ENCODE assay signal across 15 cellular contexts in genomic region chr1:156668801-156669637, GRCh38. TPM values are rescaled to one million over a fixed set of nuclear protein-coding genes. Genes with fewer than 3 reads are reported as not detected.
DNase-seq lines count a peak whose midpoint lies in the region; ATAC-seq, FAIRE-seq and TF ChIP-seq lines count a peak whose summit lies in the region.
"Had no signal": no experiment of that assay in that cellular context is flagged by ENCODE, and none has a peak within 500 bp of the region (broad histone marks: within the 10 kb centered on the region; RNA-seq: fewer than 3 reads in every experiment).

No MANE protein-coding gene starts in this region.

- H3K4me1 Mint-ChIP-seq in MCF 10A (ENCODE audit: insufficient read depth, unreplicated experiment): peaks cover 6% of the 10 kb centered on the region
- H3K4me1 Mint-ChIP-seq in neural progenitor cell: peaks cover 91% of the 10 kb centered on the region

- H3K27me3 Mint-ChIP-seq in MCF 10A (ENCODE audit: insufficient read depth, unreplicated experiment): peaks cover 36% of the 10 kb centered on the region
- peaks cover 34% of the 10 kb centered on the region for H3K27me3 Mint-ChIP-seq in neural progenitor cell (ENCODE audit: insufficient read depth, low read depth)

- no peak for ATAC-seq in HG03196 (IDR thresholded peaks at IDR 0.05; ENCODE audit: unreplicated experiment)

- H3K36me3 Mint-ChIP-seq in MCF 10A (ENCODE audit: insufficient read depth, unreplicated experiment) (no peaks in the 10 kb centered on the region), neural progenitor cell (peaks cover 29% of the 10 kb centered on the region)

- FAIRE-seq in endothelial cell of umbilical vein (lab: Jason Lieb, UNC): no peak
- FAIRE-seq: A549 had no signal

- in situ Hi-C loops in GM13977 (cut with MboI; ENCODE audit: low pct_unique_long_range_greater_than_20kb, low sequenced_read_pairs, unreplicated experiment): no loop called here

- H3K4me2 ChIP-seq in endothelial cell of umbilical vein (ENCODE audit: insufficient read depth, low read length) (no peak overlapping the region), neural progenitor cell (peak overlapping the region; percentile 1)
- H3K4me2 ChIP-seq: A549 had no signal

- H3K4me1 ChIP-seq in breast epithelium (peaks cover 18 to 20% of the 10 kb centered on the region in 2 donors), endothelial cell of umbilical vein (ENCODE audit: control insufficient read depth, extremely low read depth, insufficient read depth, low read length) (peaks cover 18% of the 10 kb centered on the region), neural progenitor cell (peaks cover 73% of the 10 kb centered on the region), uterus (peaks cover 9 to 30% of the 10 kb centered on the region in 2 donors)

- peak overlapping the region; percentile 86 to 96 for H3K27ac ChIP-seq in breast epithelium
- H3K27ac ChIP-seq in endothelial cell of umbilical vein (ENCODE audit: insufficient read depth, low read depth, low read length): no peak overlapping the region
- H3K27ac ChIP-seq in neural progenitor cell: peak overlapping the region; percentile 80
- peak overlapping the region; percentile 87 to 89 for H3K27ac ChIP-seq in uterus
- H3K27ac ChIP-seq: A549, SJSA1 had no signal

- H3K27ac Mint-ChIP-seq in MCF 10A (ENCODE audit: low read depth, unreplicated experiment) (no peak overlapping the region), neural progenitor cell (peak overlapping the region; percentile 95)
- H3K27ac Mint-ChIP-seq: stimulated activated naive CD8-positive, alpha-beta T cell treated with anti-CD3 and anti-CD28 coated beads, Interleukin-15, Interleukin-2, amounts not matched to agents 100 ng/mL and 50 ng/mL, for 24 hours had no signal

- no peaks in the 10 kb centered on the region for H3K27me3 ChIP-seq in breast epithelium
- no peaks in the 10 kb centered on the region for H3K27me3 ChIP-seq in endothelial cell of umbilical vein (ENCODE audit: control insufficient read depth in 2 of 2, insufficient read depth in 2 of 2, low read length in 2 of 2)
- H3K27me3 ChIP-seq in neural progenitor cell: no peaks in the 10 kb centered on the region
- H3K27me3 ChIP-seq in uterus: no peaks in the 10 kb centered on the region
- H3K27me3 ChIP-seq: SJSA1 had no signal

- TF ChIP-seq CTCF in breast epithelium (IDR thresholded peaks at IDR 0.05) (no peak), MCF 10A (IDR thresholded peaks at IDR 0.05; ENCODE audit: unreplicated experiment) (no peak), endothelial cell of umbilical vein (IDR thresholded peaks at IDR 0.05; ENCODE audit: extremely low read depth in 1 of 2, insufficient read depth in 1 of 2, low read depth in 1 of 2, low read length in 2 of 2) (no peak), neural progenitor cell (IDR thresholded peaks at IDR 0.05) (no peak), uterus (IDR thresholded peaks at IDR 0.05) (no peak), GM13977 (IDR thresholded peaks at IDR 0.05; ENCODE audit: extremely low read depth, insufficient read depth, missing control alignments) (no peak)

- H2AFZ ChIP-seq in endothelial cell of umbilical vein (ENCODE audit: low read depth, low read length): no peak overlapping the region
- H2AFZ ChIP-seq in neural progenitor cell (replicated peaks): no peak overlapping the region

- BruUV-seq in MCF 10A (replicated peaks; lab: Mats Ljungman, UMichigan): no TSS peak
- TSS peak; percentile 54 for BruUV-seq in endothelial cell of umbilical vein (replicated peaks; lab: Mats Ljungman, UMichigan)

- H3K4me3 ChIP-seq in breast epithelium (no peak overlapping the region), endothelial cell of umbilical vein (replicated peaks in 1 of 3; ENCODE audit: insufficient read depth in 1 of 3, low read depth in 1 of 3, low read length in 3 of 3) (no peak overlapping the region), neural progenitor cell (no peak overlapping the region), uterus (no peak overlapping the region)
- H3K4me3 ChIP-seq: A549, SJSA1 had no signal

- H3K36me3 ChIP-seq in breast epithelium (no peaks in the 10 kb centered on the region), endothelial cell of umbilical vein (ENCODE audit: control insufficient read depth in 2 of 2, extremely low read depth in 1 of 2, insufficient read depth in 2 of 2, low read length in 2 of 2) (peaks cover 0 to 6% of the 10 kb centered on the region in 2 experiments), neural progenitor cell (peaks cover 18% of the 10 kb centered on the region), uterus (no peaks in the 10 kb centered on the region)

- H3K9me1 ChIP-seq in endothelial cell of umbilical vein (replicated peaks; ENCODE audit: control insufficient read depth, extremely low read depth, insufficient read depth, low read length): no peaks in the 10 kb centered on the region

- H3K79me2 ChIP-seq in endothelial cell of umbilical vein (ENCODE audit: control insufficient read depth, insufficient read depth, low read length): peaks cover 3% of the 10 kb centered on the region
- peaks cover 28% of the 10 kb centered on the region for H3K79me2 ChIP-seq in neural progenitor cell (ENCODE audit: low read depth)

- H4K20me1 ChIP-seq in endothelial cell of umbilical vein (replicated peaks; ENCODE audit: control insufficient read depth, extremely low read depth, insufficient read depth, low read length) (no peaks in the 10 kb centered on the region), neural progenitor cell (ENCODE audit: low read depth) (peaks cover 64% of the 10 kb centered on the region)

- H3K9me3 Mint-ChIP-seq in MCF 10A (ENCODE audit: unreplicated experiment) (no peaks in the 10 kb centered on the region), neural progenitor cell (peaks cover 4% of the 10 kb centered on the region)
- H3K9me3 Mint-ChIP-seq: stimulated activated naive CD8-positive, alpha-beta T cell treated with anti-CD3 and anti-CD28 coated beads, Interleukin-15, Interleukin-2, amounts not matched to agents 100 ng/mL and 50 ng/mL, for 24 hours had no signal

- CTCF ChIA-PET in MCF 10A (lab: Yijun Ruan, JAX): interaction anchor here (0.8 to 24.4 kb wide), 3 partner anchors 7 to 21 kb away, joined by 3 to 552 read pairs (median 4); no protein-coding TSS in a partner anchor
- CTCF ChIA-PET in endothelial cell of umbilical vein (lab: Charles Lee): interaction anchor here (1.6 kb wide), 1 partner anchor 35 kb away, joined by 3 read pairs; no protein-coding TSS in a partner anchor

- H3K9ac ChIP-seq in endothelial cell of umbilical vein (replicated peaks; ENCODE audit: extremely low read depth, insufficient read depth, low read length): no peak overlapping the region
- no peak overlapping the region for H3K9ac ChIP-seq in neural progenitor cell

- POLR2A ChIA-PET in MCF 10A (lab: Yijun Ruan, JAX) (no interaction called here), endothelial cell of umbilical vein (lab: Charles Lee) (no interaction called here)

- H3K9me3 ChIP-seq in breast epithelium (no peaks in the 10 kb centered on the region), endothelial cell of umbilical vein (replicated peaks; ENCODE audit: control insufficient read depth, insufficient read depth, low read length) (no peaks in the 10 kb centered on the region), neural progenitor cell (ENCODE audit: low read depth) (no peaks in the 10 kb centered on the region), uterus (no peaks in the 10 kb centered on the region)
- H3K9me3 ChIP-seq: A549, SJSA1 had no signal

- H3K4me3 Mint-ChIP-seq in MCF 10A (ENCODE audit: unreplicated experiment) (no peak overlapping the region), neural progenitor cell (peak overlapping the region; percentile 76)
- H3K4me3 Mint-ChIP-seq: stimulated activated naive CD8-positive, alpha-beta T cell treated with anti-CD3 and anti-CD28 coated beads, Interleukin-15, Interleukin-2, amounts not matched to agents 100 ng/mL and 50 ng/mL, for 24 hours had no signal

- intact Hi-C loops in breast epithelium (cut with DNase I; ENCODE audit: low total_unique reads) (loop anchor here (10.0 kb wide), 1 partner anchor 174 kb away; no protein-coding TSS in a partner anchor), MCF 10A (cut with micrococcal nuclease) (no loop called here), endothelial cell of umbilical vein (cut with micrococcal nuclease) (no loop called here), uterus (cut with DNase I; ENCODE audit: low total_unique reads) (no loop called here)

- H3F3A ChIP-seq in neural progenitor cell (ENCODE audit: low read depth): peaks cover 90% of the 10 kb centered on the region

- dilution Hi-C loops in endothelial cell of umbilical vein (cut with MboI; ENCODE audit: extremely low pct_ligation_motif_present, low sequenced_read_pairs): no loop called here

- DNase-seq in breast epithelium (ENCODE audit: low spot score in 2 of 2): no peak
- DNase-seq in MCF 10A (ENCODE audit: unreplicated experiment): no peak
- no peak for DNase-seq in endothelial cell of umbilical vein (ENCODE audit: low read depth, low spot score)
- DNase-seq in neural progenitor cell (ENCODE audit: low spot score): peak; percentile 49
- no peak for DNase-seq in uterus
- no peak for DNase-seq in GM13977 (ENCODE audit: low spot score)
- no peak for DNase-seq in NOMO-1 treated with dmso at 0.1 percent for 144 hours (lab: John Stamatoyannopoulos, UW; ENCODE audit: unreplicated experiment)
- DNase-seq: activated effector memory CD4-positive, alpha-beta T cell treated with Interleukin-2 at 50 U/mL for 16 hours; NCI-H510A; stimulated activated CD4-positive, alpha-beta T cell treated with anti-CD3 and anti-CD28 coated beads, Interleukin-1b, Interleukin-23, amount 100 ng/mL, for 48 hours had no signal

- no peak for TF ChIP-seq POLR2A in breast epithelium (IDR thresholded peaks at IDR 0.05)
- TF ChIP-seq POLR2A in endothelial cell of umbilical vein (IDR thresholded peaks at IDR 0.05; ENCODE audit: low read depth, low read length): peak; percentile 57
- no peak for TF ChIP-seq POLR2A in uterus (IDR thresholded peaks at IDR 0.05)

RNA-seq across cellular contexts. Expression of gene NES, which starts 8.2 kb away (rescaled TPM):
- total RNA-seq in breast epithelium (10 to 100 TPM in 2 of 3 donors, 1 to 10 TPM in 1; 9.9 to 28.5 (median 14.9) TPM), MCF 10A (2022) (not detected in 2 replicates), endothelial cell of umbilical vein (269 and 274 TPM in 2 replicates), neural progenitor cell (ENCODE audit: low replicate concordance) (83.8 and 219 TPM in 2 replicates), uterus (10 to 100 TPM in 3 of 4 donors, 1 to 10 TPM in 1; 9.7 to 70.9 (median 34.5) TPM)
- polyA plus RNA-seq in endothelial cell of umbilical vein: 15.5 and 19.4 TPM in 2 replicates
- 34.7 and 34.8 TPM in 2 replicates for polyA plus RNA-seq in endothelial cell of umbilical vein (2011; cell fraction: cytosol; rRNA removed)
- 54.3 and 59.9 TPM in 2 replicates for polyA plus RNA-seq in endothelial cell of umbilical vein (2011; cell fraction: nucleus; rRNA removed)
- polyA plus RNA-seq in endothelial cell of umbilical vein (2012): 91.3 and 128 TPM in 2 replicates
- polyA minus RNA-seq in endothelial cell of umbilical vein: 27.1 and 31.8 TPM in 2 replicates
- polyA minus RNA-seq in endothelial cell of umbilical vein (2011; cell fraction: cytosol; rRNA and poly(A)+ RNA removed): 1.3 TPM
- polyA minus RNA-seq in endothelial cell of umbilical vein (2011; cell fraction: nucleus; rRNA and poly(A)+ RNA removed): 14.7 and 17.6 TPM in 2 replicates

RNA-seq across cellular contexts. Expression of gene BCAN, which starts 27.1 kb away (rescaled TPM):
- total RNA-seq in breast epithelium (under 1 TPM in 1 of 3 donors, not detected in 2; 0.44 TPM), MCF 10A (2022) (0.37 TPM in 1 of 2 replicates, not detected in the other), endothelial cell of umbilical vein (not detected in 2 replicates), neural progenitor cell (ENCODE audit: low replicate concordance) (0.46 TPM in 1 of 2 replicates, not detected in the other), uterus (1 to 10 TPM in 3 of 4 donors, not detected in 1; 2.3 to 3.0 (median 2.8) TPM)
- 0.14 and 0.15 TPM in 2 replicates for polyA plus RNA-seq in endothelial cell of umbilical vein
- polyA plus RNA-seq in endothelial cell of umbilical vein (2011; cell fraction: cytosol; rRNA removed): 0.05 and 0.14 TPM in 2 replicates
- 0.07 TPM in 1 of 2 replicates, not detected in the other for polyA plus RNA-seq in endothelial cell of umbilical vein (2011; cell fraction: nucleus; rRNA removed)
- polyA plus RNA-seq in endothelial cell of umbilical vein (2012): 0.08 and 0.15 TPM in 2 replicates
- polyA minus RNA-seq in endothelial cell of umbilical vein: 0.15 TPM in 1 of 2 replicates, not detected in the other
- polyA minus RNA-seq in endothelial cell of umbilical vein (2011; cell fraction: cytosol; rRNA and poly(A)+ RNA removed): not detected
- not detected in 2 replicates for polyA minus RNA-seq in endothelial cell of umbilical vein (2011; cell fraction: nucleus; rRNA and poly(A)+ RNA removed)
- total RNA-seq: SJSA1 had no signal
- polyA plus RNA-seq: A549 had no signal

RNA-seq across cellular contexts. Expression of gene CRABP2, which starts 36.4 kb away (rescaled TPM):
- total RNA-seq in breast epithelium: 10 to 100 TPM in 2 of 3 donors, 1 to 10 TPM in 1; 4.2 to 61.6 (median 28.2) TPM
- total RNA-seq in MCF 10A (2022): 0.98 and 1.9 TPM in 2 replicates
- total RNA-seq in endothelial cell of umbilical vein: 1.0 and 2.6 TPM in 2 replicates
- 0.21 and 0.32 TPM in 2 replicates for polyA plus RNA-seq in endothelial cell of umbilical vein
- 0.37 and 0.45 TPM in 2 replicates for polyA plus RNA-seq in endothelial cell of umbilical vein (2011; cell fraction: cytosol; rRNA removed)
- 1.2 and 2.1 TPM in 2 replicates for polyA plus RNA-seq in endothelial cell of umbilical vein (2011; cell fraction: nucleus; rRNA removed)
- polyA plus RNA-seq in endothelial cell of umbilical vein (2012): 0.37 and 0.88 TPM in 2 replicates
- not detected in 2 replicates for polyA minus RNA-seq in endothelial cell of umbilical vein
- polyA minus RNA-seq in endothelial cell of umbilical vein (2011; cell fraction: cytosol; rRNA and poly(A)+ RNA removed): 2.4 TPM
- polyA minus RNA-seq in endothelial cell of umbilical vein (2011; cell fraction: nucleus; rRNA and poly(A)+ RNA removed): 0.82 TPM in 1 of 2 replicates, not detected in the other
- total RNA-seq in neural progenitor cell (ENCODE audit: low replicate concordance): 110 and 156 TPM in 2 replicates
- total RNA-seq in uterus: 10 to 100 TPM in 3 of 4 donors, not detected in 1; 11.0 to 71.5 (median 14.3) TPM

RNA-seq across cellular contexts. Expression of gene HAPLN2, which starts 49.8 kb away (rescaled TPM):
- total RNA-seq in breast epithelium (not detected), MCF 10A (2022) (not detected in 2 replicates), endothelial cell of umbilical vein (not detected in 2 replicates), neural progenitor cell (ENCODE audit: low replicate concordance) (0.65 TPM in 1 of 2 replicates, not detected in the other), uterus (1 to 10 TPM in 1 of 4 donors, under 1 TPM in 1, not detected in 2; 0.77 to 3.9 TPM)
- polyA plus RNA-seq in endothelial cell of umbilical vein: 0.14 TPM in 1 of 2 replicates, not detected in the other
- not detected in 2 replicates for polyA plus RNA-seq in endothelial cell of umbilical vein (2011; cell fraction: cytosol; rRNA removed)
- polyA plus RNA-seq in endothelial cell of umbilical vein (2011; cell fraction: nucleus; rRNA removed): 0.68 and 0.70 TPM in 2 replicates
- not detected in 2 replicates for polyA plus RNA-seq in endothelial cell of umbilical vein (2012)
- not detected in 2 replicates for polyA minus RNA-seq in endothelial cell of umbilical vein
- polyA minus RNA-seq in endothelial cell of umbilical vein (2011; cell fraction: cytosol; rRNA and poly(A)+ RNA removed): not detected
- polyA minus RNA-seq in endothelial cell of umbilical vein (2011; cell fraction: nucleus; rRNA and poly(A)+ RNA removed): not detected in 2 replicates
- total RNA-seq: kidney epithelial cell, SJSA1 had no signal

RNA-seq across cellular contexts. Expression of gene METTL25B, which starts 59.2 kb away (rescaled TPM):
- total RNA-seq in breast epithelium (10 to 100 TPM; 15.5 to 41.3 (median 30.2) TPM), MCF 10A (2022) (46.0 and 68.9 TPM in 2 replicates), endothelial cell of umbilical vein (12.8 and 15.5 TPM in 2 replicates), neural progenitor cell (ENCODE audit: low replicate concordance) (21.4 and 26.5 TPM in 2 replicates), uterus (10 to 100 TPM in 3 of 4 donors, 1 to 10 TPM in 1; 3.5 to 69.7 (median 29.4) TPM)
- 15.0 and 17.3 TPM in 2 replicates for polyA plus RNA-seq in endothelial cell of umbilical vein
- polyA plus RNA-seq in endothelial cell of umbilical vein (2011; cell fraction: cytosol; rRNA removed): 10.3 and 11.4 TPM in 2 replicates
- 29.0 and 38.2 TPM in 2 replicates for polyA plus RNA-seq in endothelial cell of umbilical vein (2011; cell fraction: nucleus; rRNA removed)
- 7.6 and 9.9 TPM in 2 replicates for polyA plus RNA-seq in endothelial cell of umbilical vein (2012)
- 10.6 and 13.0 TPM in 2 replicates for polyA minus RNA-seq in endothelial cell of umbilical vein
- 26.8 TPM for polyA minus RNA-seq in endothelial cell of umbilical vein (2011; cell fraction: cytosol; rRNA and poly(A)+ RNA removed)
- 9.0 and 9.9 TPM in 2 replicates for polyA minus RNA-seq in endothelial cell of umbilical vein (2011; cell fraction: nucleus; rRNA and poly(A)+ RNA removed)

Comparison
In these comparisons a context has a peak if more than half of its experiments do, and no peak if none do; other contexts are left out.
1. RNA of gene NES, which starts 8.2 kb away (total RNA-seq): 269 to 274 TPM in endothelial cell of umbilical vein, 83.8 to 219 TPM in neural progenitor cell, 9.7 to 70.9 TPM in uterus and 9.9 to 28.5 TPM in breast epithelium; not detected in MCF 10A; every median in the first group is over 10 times any median in the second.